ENCODE assay signal across 8 cellular contexts in the genomic region with DNA sequence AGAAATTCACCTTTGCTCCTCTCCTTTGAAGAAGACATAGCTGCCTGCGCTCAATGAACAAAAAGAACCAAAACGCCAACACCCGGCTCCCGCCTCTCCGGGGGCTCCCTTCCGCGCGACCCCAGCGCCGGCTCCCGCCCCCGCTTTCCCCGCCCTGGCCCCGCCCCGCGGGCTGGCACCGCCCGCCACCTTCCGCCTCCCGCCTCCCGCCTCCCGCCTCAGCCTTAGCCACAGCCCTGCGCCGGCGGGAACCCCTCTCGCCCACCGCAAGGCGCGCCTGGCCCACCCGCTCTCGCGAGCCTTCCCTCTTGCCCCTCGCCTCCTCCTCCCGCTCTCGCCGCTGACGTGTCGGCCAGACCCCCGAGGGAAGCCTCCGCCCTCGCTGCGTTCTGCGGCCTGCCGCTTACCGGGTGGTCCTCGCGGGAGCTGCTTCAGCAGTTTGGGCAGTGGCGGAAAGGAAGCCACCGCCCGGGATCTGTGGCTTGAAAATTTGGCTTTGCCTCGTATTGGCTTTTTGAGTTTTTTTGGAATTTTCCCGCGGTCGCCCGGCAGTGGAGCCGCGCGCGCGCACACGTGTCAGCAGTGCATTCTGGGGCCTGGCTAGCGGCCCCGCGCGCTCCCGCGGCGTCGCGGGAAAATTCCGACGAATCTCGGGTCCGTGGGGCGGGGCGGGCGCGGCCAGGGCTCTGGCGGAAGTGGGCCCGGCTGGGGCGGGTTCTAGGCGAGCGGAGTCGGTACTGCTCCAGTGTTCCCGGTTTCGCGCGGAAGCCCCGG. TPM values are rescaled to one million over a fixed set of nuclear protein-coding genes. Genes with fewer than 3 reads are reported as not detected.
DNase-seq lines count a peak whose midpoint lies in the region; ATAC-seq, FAIRE-seq and TF ChIP-seq lines count a peak whose summit lies in the region.

A gene with protein sequence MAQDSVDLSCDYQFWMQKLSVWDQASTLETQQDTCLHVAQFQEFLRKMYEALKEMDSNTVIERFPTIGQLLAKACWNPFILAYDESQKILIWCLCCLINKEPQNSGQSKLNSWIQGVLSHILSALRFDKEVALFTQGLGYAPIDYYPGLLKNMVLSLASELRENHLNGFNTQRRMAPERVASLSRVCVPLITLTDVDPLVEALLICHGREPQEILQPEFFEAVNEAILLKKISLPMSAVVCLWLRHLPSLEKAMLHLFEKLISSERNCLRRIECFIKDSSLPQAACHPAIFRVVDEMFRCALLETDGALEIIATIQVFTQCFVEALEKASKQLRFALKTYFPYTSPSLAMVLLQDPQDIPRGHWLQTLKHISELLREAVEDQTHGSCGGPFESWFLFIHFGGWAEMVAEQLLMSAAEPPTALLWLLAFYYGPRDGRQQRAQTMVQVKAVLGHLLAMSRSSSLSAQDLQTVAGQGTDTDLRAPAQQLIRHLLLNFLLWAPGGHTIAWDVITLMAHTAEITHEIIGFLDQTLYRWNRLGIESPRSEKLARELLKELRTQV (minus strand): TSS at position 591 of the 774 bp plus-strand sequence. CDS start 68,418 bp downstream, outside the sequence.

- FAIRE-seq in bronchial epithelial cell (lab: Jason Lieb, UNC) = no peak

- H3K27ac Mint-ChIP-seq in WTC11 (peak within 1 kb of the TSS; percentile 97), immature natural killer cell (peak within 1 kb of the TSS; percentile 79 to 91 (median 88))

- H3K36me3 Mint-ChIP-seq in WTC11 (peaks cover 5% of the 10 kb centered on the region; the same call in 1 of the 2 replicates), immature natural killer cell (no peaks in the 10 kb centered on the region)

- no peaks in the 10 kb centered on the region for H3K36me3 ChIP-seq in bronchial epithelial cell (ENCODE audit: control insufficient read depth, insufficient read depth, low read length)

- H3K27ac ChIP-seq in AG04450 (ENCODE audit: low read depth, low read length) = peak within 1 kb of the TSS; percentile 99

- peaks cover 4% of the 10 kb centered on the region; the same call in 1 of the 2 replicates for H3K9me3 ChIP-seq in AG04450 (ENCODE audit: control insufficient read depth, insufficient read depth, low read length)

- peak; percentile 69 for DNase-seq in AG04450 (ENCODE audit: low read depth, low spot score)
- peak; percentile 93 for DNase-seq in NCI-H2227 (lab: John Stamatoyannopoulos, UW; ENCODE audit: unreplicated experiment)
- DNase-seq in WTC11 (ENCODE audit: low spot score) = peak; percentile 96
- DNase-seq in bronchial epithelial cell (ENCODE audit: low read depth) = peak; percentile 48
- peak; percentile 80 to 83 (median 81) for DNase-seq in immature natural killer cell
- peak; percentile 72 for DNase-seq in smooth muscle cell of the brain vasculature (ENCODE audit: low read depth, low spot score)

- POLR2A ChIA-PET in AG04450 (lab: Yijun Ruan, JAX) (interaction anchor here (0.6 to 1.1 kb wide), 3 partner anchors 33 to 52 kb away, joined by 3 to 6 read pairs (median 3); no protein-coding TSS in a partner anchor), WTC11 (lab: Charles Lee) (interaction anchor here (0.5 kb wide), 1 partner anchor 193 kb away, joined by 3 read pairs; no protein-coding TSS in a partner anchor)

- peak within 1 kb of the TSS; percentile 88 for H3K4me3 ChIP-seq in AG04450 (ENCODE audit: low read depth, low read length)
- H3K4me3 ChIP-seq in bronchial epithelial cell (ENCODE audit: low read depth, low read length) = peak within 1 kb of the TSS; percentile 100

- H3K4me3 Mint-ChIP-seq in WTC11 (peak within 1 kb of the TSS; percentile 83), immature natural killer cell (peak within 1 kb of the TSS; percentile 90 to 95 (median 92))

- H3K27me3 Mint-ChIP-seq in WTC11 (ENCODE audit: low read depth) (no peaks in the 10 kb centered on the region), immature natural killer cell (ENCODE audit: low read depth in 3 of 3) (peaks cover 2 to 7% (median 7%) of the 10 kb centered on the region in 3 donors)

- no peaks in the 10 kb centered on the region for H3K27me3 ChIP-seq in AG04450 (ENCODE audit: control insufficient read depth, insufficient read depth, low read length)
- H3K27me3 ChIP-seq in bronchial epithelial cell (ENCODE audit: control insufficient read depth, insufficient read depth, low read length) = no peaks in the 10 kb centered on the region

- CTCF ChIA-PET in AG04450 (lab: Charles Lee) = interaction anchor here (0.6 kb wide), 2 partner anchors 21 to 166 kb away, joined by 3 to 4 read pairs; no protein-coding TSS in a partner anchor
- CTCF ChIA-PET in WTC11 (lab: Charles Lee) = interaction anchor here (0.9 to 1.7 kb wide), 8 partner anchors 19 to 915 kb away, joined by 3 to 8 read pairs (median 3); no protein-coding TSS in a partner anchor

- ATAC-seq in GM18870 (IDR thresholded peaks at IDR 0.05; ENCODE audit: unreplicated experiment) (peak; percentile 43), HG03108 (IDR thresholded peaks at IDR 0.05; ENCODE audit: unreplicated experiment) (peak; percentile 62), WTC11 (peak; percentile 89)

- no peak for TF ChIP-seq CTCF in AG04450 (IDR thresholded peaks at IDR 0.05; ENCODE audit: low read depth, low read length)
- no peak for TF ChIP-seq CTCF in WTC11 (IDR thresholded peaks at IDR 0.05)
- no peak for TF ChIP-seq CTCF in bronchial epithelial cell (IDR thresholded peaks at IDR 0.05; ENCODE audit: insufficient read depth, low read length, severe bottlenecking)

- H3K9me3 Mint-ChIP-seq in WTC11 = peaks cover 6% of the 10 kb centered on the region
- H3K9me3 Mint-ChIP-seq in immature natural killer cell = no peaks in the 10 kb centered on the region

- H3K4me1 Mint-ChIP-seq in WTC11 (peaks cover 26% of the 10 kb centered on the region), immature natural killer cell (peaks cover 13 to 17% of the 10 kb centered on the region in 2 donors)

TF ChIP-seq in WTC11, 78 proteins besides CTCF, POLR2A, EP300 and RAD21 (continues in another document):
- TF ChIP-seq, protein P1, sequence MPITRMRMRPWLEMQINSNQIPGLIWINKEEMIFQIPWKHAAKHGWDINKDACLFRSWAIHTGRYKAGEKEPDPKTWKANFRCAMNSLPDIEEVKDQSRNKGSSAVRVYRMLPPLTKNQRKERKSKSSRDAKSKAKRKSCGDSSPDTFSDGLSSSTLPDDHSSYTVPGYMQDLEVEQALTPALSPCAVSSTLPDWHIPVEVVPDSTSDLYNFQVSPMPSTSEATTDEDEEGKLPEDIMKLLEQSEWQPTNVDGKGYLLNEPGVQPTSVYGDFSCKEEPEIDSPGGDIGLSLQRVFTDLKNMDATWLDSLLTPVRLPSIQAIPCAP (CRISPR knock-in tag; IDR thresholded peaks at IDR 0.05) = peak; percentile 33; the same call in 1 of the 2 replicates
- TF ChIP-seq FOXJ3 (CRISPR knock-in tag; IDR thresholded peaks at IDR 0.05; ENCODE audit: borderline replicate concordance) = no peak
- 0 out of 2 replicates have a peak, but pooled peaks have one; percentile 10 for TF ChIP-seq ZNF281 (CRISPR knock-in tag; IDR thresholded peaks at IDR 0.05)
- TF ChIP-seq FOXK1 (CRISPR knock-in tag; IDR thresholded peaks at IDR 0.05) = peak; percentile 47; the same call in 1 of the 2 replicates
- peak; percentile 55 for TF ChIP-seq USF2 (CRISPR knock-in tag; IDR thresholded peaks at IDR 0.05)
- TF ChIP-seq NR2C2 (CRISPR knock-in tag; IDR thresholded peaks at IDR 0.05) = no peak

RNA-seq across cellular contexts. Expression of the gene that starts here (rescaled TPM):
- 8.3 and 10.8 TPM in 2 replicates for polyA plus RNA-seq in AG04450 (2011; rRNA removed)
- polyA minus RNA-seq in AG04450 (2011; rRNA and poly(A)+ RNA removed) = 11.1 and 11.5 TPM in 2 replicates
- 10.9 to 14.3 TPM (median 12.9 TPM) in 3 replicates for total RNA-seq in WTC11 (2021)
- 3.4 and 3.7 TPM in 2 replicates for total RNA-seq in bronchial epithelial cell
- polyA plus RNA-seq in immature natural killer cell = 1 to 10 TPM; 2.4 to 3.4 (median 3.3) TPM

Comparison
In these comparisons a context has a peak if more than half of its experiments do, and no peak if none do; other contexts are left out.
1. Peak in every context shown above with its lines: DNase-seq, ATAC-seq, H3K4me3 ChIP-seq and H3K27ac ChIP-seq.